20 cellular contexts compared by ENCODE assay signal in the genomic region with DNA sequence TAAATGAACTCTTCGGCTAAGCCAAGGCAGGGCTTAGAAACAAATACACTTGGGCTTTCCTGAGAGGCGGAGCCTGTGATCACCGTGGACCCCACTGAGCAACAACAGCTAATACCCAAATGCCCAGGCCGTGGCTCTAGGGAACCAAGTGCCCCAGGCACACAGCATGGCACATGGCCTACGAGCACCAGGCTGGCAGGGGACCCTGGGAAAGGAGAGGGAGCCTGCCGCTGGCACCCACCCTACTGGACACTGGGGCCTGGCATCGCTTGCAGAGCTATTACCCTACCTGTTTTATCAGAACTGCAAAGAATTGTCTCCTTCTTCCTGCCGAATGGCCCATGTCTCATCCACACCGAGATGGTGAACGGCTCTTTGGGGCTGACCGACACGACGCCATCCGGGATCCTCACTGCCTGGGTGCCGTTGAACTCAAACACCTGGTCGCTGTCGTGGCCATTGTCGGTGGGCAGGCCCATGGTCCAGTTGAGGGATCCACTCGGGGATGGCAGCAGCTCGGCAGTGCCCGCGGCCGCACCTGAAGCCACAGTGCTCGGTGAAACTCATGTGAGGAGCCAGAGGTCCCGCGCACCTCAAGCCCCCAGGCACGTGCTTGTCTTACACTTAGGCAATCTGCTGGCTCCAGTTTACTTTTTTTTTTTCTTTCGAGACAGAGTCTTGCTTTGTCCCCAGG.
DNase-seq lines count a peak whose midpoint lies in the region; ATAC-seq, FAIRE-seq and TF ChIP-seq lines count a peak whose summit lies in the region.
"Had no signal": no experiment of that assay in that cellular context is flagged by ENCODE, and none has a peak within 500 bp of the region (broad histone marks: within the 10 kb centered on the region; RNA-seq: fewer than 3 reads in every experiment).

No MANE protein-coding gene starts in this region.

- no peak for FAIRE-seq in RCC 7860 (lab: Jason Lieb, UNC)
- FAIRE-seq: GM12891, GM18507, H54 had no signal

- no peak for TF ChIP-seq CTCF in chondrocyte (IDR thresholded peaks at IDR 0.05)
- TF ChIP-seq CTCF in endothelial cell (IDR thresholded peaks at IDR 0.05; ENCODE audit: unreplicated experiment), result no peak

- H3K27me3 Mint-ChIP-seq in chondrocyte (ENCODE audit: low read depth) (no peaks in the 10 kb centered on the region), endothelial cell (ENCODE audit: unreplicated experiment) (no peaks in the 10 kb centered on the region)
- H3K27me3 Mint-ChIP-seq: CD4-positive, alpha-beta memory T cell had no signal

- H3K4me1 Mint-ChIP-seq in chondrocyte (ENCODE audit: low read depth), result no peaks in the 10 kb centered on the region
- H3K4me1 Mint-ChIP-seq in endothelial cell (ENCODE audit: unreplicated experiment), result no peaks in the 10 kb centered on the region
- H3K4me1 Mint-ChIP-seq: CD4-positive, alpha-beta memory T cell had no signal

- H3K9me3 Mint-ChIP-seq in chondrocyte (ENCODE audit: low read depth) (no peaks in the 10 kb centered on the region), endothelial cell (ENCODE audit: unreplicated experiment) (no peaks in the 10 kb centered on the region)
- H3K9me3 Mint-ChIP-seq: CD4-positive, alpha-beta memory T cell; HFFc6 had no signal

- peak; percentile 13 for ATAC-seq in left colon
- ATAC-seq in sciatic nerve, result peak; percentile 13

- H3K27ac Mint-ChIP-seq in chondrocyte (ENCODE audit: unreplicated experiment) (no peak overlapping the region), endothelial cell (ENCODE audit: unreplicated experiment) (no peak overlapping the region)
- H3K27ac Mint-ChIP-seq: HFFc6 had no signal

- intact Hi-C loops in left colon (cut with DNase I, micrococcal nuclease) (no loop called here), sciatic nerve (cut with DNase I) (no loop called here)

- H3K4me3 Mint-ChIP-seq in chondrocyte (ENCODE audit: unreplicated experiment), result no peak overlapping the region
- H3K4me3 Mint-ChIP-seq in endothelial cell (ENCODE audit: unreplicated experiment), result peak overlapping the region; percentile 28
- H3K4me3 Mint-ChIP-seq: CD4-positive, alpha-beta memory T cell; HFFc6 had no signal

- H3K36me3 Mint-ChIP-seq in chondrocyte (ENCODE audit: low read depth) (peaks cover 23% of the 10 kb centered on the region), endothelial cell (ENCODE audit: low read depth, unreplicated experiment) (peaks cover 25% of the 10 kb centered on the region)

- DNase-seq in chondrocyte (ENCODE audit: low spot score) (peak; percentile 88), endothelial cell (ENCODE audit: low spot score) (no peak), left colon (no peak), sciatic nerve (ENCODE audit: low spot score) (no peak), ecto neural progenitor cell (ENCODE audit: low spot score) (no peak), RCC 7860 (ENCODE audit: low spot score) (no peak), GM19240 (ENCODE audit: insufficient read length, low spot score) (no peak), HuH-7 (ENCODE audit: low spot score) (no peak)
- DNase-seq: C1 segment of cervical spinal cord; Calu3; CD4-positive, alpha-beta memory T cell; COR-L47; DMS53; DMS79 treated with DMSO at 0.1 percent for 48 hours; GF-D8; GM23248; HFFc6 had no signal
